Comparison of ENCODE assay signal across 8 cellular contexts in genomic region chr12:78864483-78865296, GRCh38. TPM values are rescaled to one million over a fixed set of nuclear protein-coding genes. Genes with fewer than 3 reads are reported as not detected.
DNase-seq lines count a peak whose midpoint lies in the region; ATAC-seq and TF ChIP-seq lines count a peak whose summit lies in the region.

Gene SYT1 (plus strand): TSS chr12:78864774.

- no peak within 1 kb of the TSS for H4K8ac ChIP-seq in neuronal stem cell (ENCODE audit: low read depth, low read length)

- H2BK12ac ChIP-seq in neuronal stem cell (ENCODE audit: low read length), result peak within 1 kb of the TSS; percentile 86

- no peaks in the 10 kb centered on the region for H3K36me3 ChIP-seq in neuronal stem cell (replicated peaks in 1 of 2; ENCODE audit: control insufficient read depth in 2 of 2, insufficient read depth in 2 of 2, low read length in 2 of 2)

- no peak for TF ChIP-seq CTCF in AG09309 (IDR thresholded peaks at IDR 0.05; ENCODE audit: control insufficient read depth, insufficient read depth, low read depth, low read length, missing control alignments)

- peak; percentile 24 for ATAC-seq in GM19397 (IDR thresholded peaks at IDR 0.05; ENCODE audit: unreplicated experiment)
- no peak for ATAC-seq in HG02571 (IDR thresholded peaks at IDR 0.05; ENCODE audit: unreplicated experiment)
- no peak for ATAC-seq in HG03565 (IDR thresholded peaks at IDR 0.05; ENCODE audit: unreplicated experiment)

- peaks cover 3% of the 10 kb centered on the region for H3K79me1 ChIP-seq in neuronal stem cell (ENCODE audit: low read depth, low read length)

- peak within 1 kb of the TSS; percentile 86 for H2AK5ac ChIP-seq in neuronal stem cell (ENCODE audit: low read depth, low read length)

- DNase-seq in AG09309 (ENCODE audit: low read depth) (peak; percentile 33), M059J (ENCODE audit: low read depth) (peak; percentile 88), T1000 (lab: John Stamatoyannopoulos, UW) (peak; percentile 83), foreskin melanocyte (peak; percentile 46), neuronal stem cell (ENCODE audit: low spot score) (peak; percentile 85)

- no CpG with 5 or more reads among the region's 45 CpGs for WGBS in neuronal stem cell (ENCODE audit: extremely low coverage in 2 of 2, insufficient read length in 2 of 2, insufficient replicate concordance in 1 of 2), 2 donors

- H3K4me3 ChIP-seq in AG09309 (ENCODE audit: control insufficient read depth, low read depth, low read length) (peak within 1 kb of the TSS; percentile 86), neuronal stem cell (ENCODE audit: low read length in 2 of 2) (peak within 1 kb of the TSS; percentile 78 to 98)

- peak within 1 kb of the TSS; percentile 99 for H3K14ac ChIP-seq in neuronal stem cell (ENCODE audit: low read length)

- peak within 1 kb of the TSS; percentile 76 for H2BK120ac ChIP-seq in neuronal stem cell (ENCODE audit: low read depth, low read length)

- peaks cover 0 to 2% of the 10 kb centered on the region in 2 donors for H3K4me1 ChIP-seq in neuronal stem cell (ENCODE audit: control insufficient read depth in 2 of 2, insufficient read depth in 1 of 2, low read depth in 1 of 2, low read length in 2 of 2)

- H2AFZ ChIP-seq in neuronal stem cell (ENCODE audit: low read length), result peak within 1 kb of the TSS; percentile 98

- H2BK5ac ChIP-seq in neuronal stem cell (ENCODE audit: low read length), result peak within 1 kb of the TSS; percentile 95

- H3K9me3 ChIP-seq in neuronal stem cell (replicated peaks in 1 of 2; ENCODE audit: control insufficient read depth in 2 of 2, insufficient read depth in 1 of 2, low read depth in 1 of 2, low read length in 2 of 2), result no peaks in the 10 kb centered on the region

- peak within 1 kb of the TSS; percentile 90 for H3K27ac ChIP-seq in neuronal stem cell (replicated peaks; ENCODE audit: low read length)

- peak within 1 kb of the TSS; percentile 99 for H3K9ac ChIP-seq in neuronal stem cell (ENCODE audit: low read depth, low read length, poor library complexity)

- H3K23ac ChIP-seq in neuronal stem cell (ENCODE audit: low read depth, low read length, poor library complexity), result peak within 1 kb of the TSS; percentile 55

- H3K18ac ChIP-seq in neuronal stem cell (ENCODE audit: low read length), result peak within 1 kb of the TSS; percentile 98

- no peak within 1 kb of the TSS for H4K91ac ChIP-seq in neuronal stem cell (ENCODE audit: low read depth, low read length, poor library complexity)

- peak within 1 kb of the TSS; percentile 85 for H3K4ac ChIP-seq in neuronal stem cell (ENCODE audit: low read length)

- peaks cover 0 to 12% (median 0%) of the 10 kb centered on the region in 3 experiments for H3K27me3 ChIP-seq in neuronal stem cell (ENCODE audit: control insufficient read depth in 3 of 3, insufficient read depth in 3 of 3, low read depth in 1 of 3, low read length in 3 of 3)

- H3K4me2 ChIP-seq in neuronal stem cell (ENCODE audit: insufficient read depth, low read length, poor library complexity, severe bottlenecking), result peak within 1 kb of the TSS; percentile 84

- H2BK15ac ChIP-seq in neuronal stem cell (ENCODE audit: low read length), result peak within 1 kb of the TSS; percentile 99

RNA-seq across cellular contexts. Expression of gene SYT1, which starts in this region (rescaled TPM):
- 5.7 and 8.7 TPM in 2 replicates for total RNA-seq in M059J (2014; rRNA removed; shearing (Covaris generic))
- polyA plus RNA-seq in neuronal stem cell (2013, experiment 1 of 2), result 27.3 TPM
- polyA plus RNA-seq in neuronal stem cell (2013, experiment 2 of 2), result 27.6 TPM

Comparison
In these comparisons a context has a peak if more than half of its experiments do, and no peak if none do; other contexts are left out.
1. DNase-seq: peak in every context shown above with its lines; median percentile 88 in M059J; 85 in neuronal stem cell; 83 in T1000; 46 in foreskin melanocyte; 33 in AG09309.